In genomic region chr19:48852292-48852691, GRCh38 we compare ENCODE assay signal across 19 cellular contexts.
"Had no signal": no experiment of that assay in that cellular context is flagged by ENCODE, and none has a peak within 500 bp of the region (broad histone marks: within the 10 kb centered on the region; RNA-seq: fewer than 3 reads in every experiment).

No MANE protein-coding gene starts in this region.

- H3K27ac ChIP-seq: epithelial cell of prostate, esophagus muscularis mucosa, gastrocnemius medialis, heart right ventricle, parathyroid adenoma, psoas muscle, spleen, tibial artery, upper lobe of left lung, uterus had no signal

- DNase-seq: effector memory CD8-positive, alpha-beta T cell; gastrocnemius medialis; heart right ventricle; hypothalamus; kidney glomerular epithelial cell; naive thymus-derived CD4-positive, alpha-beta T cell; nephron progenitor cell; psoas muscle; retina; spleen; stimulated activated CD4-positive, alpha-beta T cell treated with anti-CD3 and anti-CD28 coated beads, Interleukin-15, amount 100 ng/mL, for 24 hours; stimulated activated CD4-positive, alpha-beta T cell treated with anti-CD3 and anti-CD28 coated beads, Interleukin-1b, Interleukin-23, amount 100 ng/mL, for 48 hours; stimulated activated CD4-positive, alpha-beta T cell treated with anti-CD3 and anti-CD28 coated beads, Interleukin-4, amount 100 ng/mL, for 24 hours; tibial artery; upper lobe of left lung; uterus had no signal
